In the genomic region with DNA sequence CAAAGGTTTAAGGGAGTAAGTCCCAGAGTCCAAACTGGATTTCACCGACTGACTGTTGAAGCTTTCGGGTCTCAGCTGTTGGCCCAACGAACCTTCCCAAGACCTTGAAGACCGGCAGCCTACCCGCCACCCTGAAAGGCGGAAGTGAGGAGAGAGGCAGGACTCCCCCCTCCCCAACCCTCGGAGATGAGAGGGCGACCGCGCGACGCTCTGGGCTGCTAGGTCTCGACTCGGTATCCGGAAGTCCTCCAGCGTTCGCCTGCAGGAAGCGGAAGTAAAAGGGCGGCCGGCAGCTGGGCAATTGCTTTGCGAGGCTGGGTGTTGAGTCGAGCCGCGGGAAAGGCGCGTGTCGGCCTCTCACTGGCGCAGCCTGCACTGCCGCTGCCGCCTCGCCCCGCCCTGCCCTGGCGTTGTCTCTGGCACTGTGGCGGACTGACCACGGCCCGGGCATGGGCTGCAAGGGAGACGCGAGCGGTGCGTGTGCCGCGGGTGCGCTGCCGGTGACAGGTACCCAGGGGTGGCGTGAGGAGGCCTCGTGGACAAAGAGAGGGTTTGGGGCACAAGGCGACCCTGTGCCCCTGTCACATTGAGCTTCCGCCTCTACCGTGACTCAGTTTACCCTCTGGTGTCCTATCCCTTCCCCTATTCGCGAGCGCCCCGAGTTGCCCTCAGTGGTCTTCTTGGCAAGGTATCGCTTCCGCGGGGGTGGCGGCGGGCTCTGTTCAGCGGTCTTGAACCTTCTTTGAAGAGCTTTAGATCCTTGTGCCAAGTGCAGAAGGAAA, we compare ENCODE assay signal across 8 cellular contexts. TPM values are rescaled to one million over a fixed set of nuclear protein-coding genes. Genes with fewer than 3 reads are reported as not detected.
A peak's percentile ranks its signal among the peaks of the same experiment; 100 is the strongest.
DNase-seq lines count a peak whose midpoint lies in the region; ATAC-seq and TF ChIP-seq lines count a peak whose summit lies in the region.

Gene UGGT1 (plus strand): TSS at position 292 of the 782 bp plus-strand sequence. CDS start 158 bp downstream, at position 450.

- peak within 1 kb of the TSS; percentile 69 for H2AK5ac ChIP-seq in IMR-90 (ENCODE audit: low read depth, low read length)

- no peak within 1 kb of the TSS for H2BK20ac ChIP-seq in IMR-90 (ENCODE audit: low read depth, low read length)

- TF ChIP-seq POLR2A in IMR-90 (IDR thresholded peaks at IDR 0.05; ENCODE audit: low read depth, low read length) = peak; percentile 97

- CTCF ChIA-PET in IMR-90 (lab: Yijun Ruan, JAX) = interaction anchor here (0.6 to 1.4 kb wide), 4 partner anchors 10 to 88 kb away, joined by 3 to 6 read pairs (median 4); no protein-coding TSS in a partner anchor

- TF ChIP-seq CTCF in IMR-90 (conservative IDR thresholded peaks at IDR 0.05; ENCODE audit: low read depth, low read length) = no peak
- TF ChIP-seq CTCF in epithelial cell of esophagus (IDR thresholded peaks at IDR 0.05; ENCODE audit: insufficient read depth, low read depth, low read length, missing control alignments) = no peak

- peak within 1 kb of the TSS; percentile 98 for H3K9ac ChIP-seq in IMR-90 (ENCODE audit: low read depth, low read length)

- H3K36me3 ChIP-seq in IMR-90 (ENCODE audit: control insufficient read depth, insufficient read depth, low read length) = peaks cover 2% of the 10 kb centered on the region; the same call in 1 of the 2 replicates

- peak within 1 kb of the TSS; percentile 96 for H2AK9ac ChIP-seq in IMR-90 (replicated peaks; ENCODE audit: low read depth, low read length, poor library complexity)

- H3K9me1 ChIP-seq in IMR-90 (ENCODE audit: insufficient read depth, low read length) = peaks cover 4% of the 10 kb centered on the region; the same call in 1 of the 2 replicates

- peak within 1 kb of the TSS; percentile 93 for H4K91ac ChIP-seq in IMR-90 (ENCODE audit: insufficient read depth, low read depth, low read length)

- dilution Hi-C loops in IMR-90 (cut with HindIII; ENCODE audit: low sequenced_read_pairs, unreplicated experiment) = no loop called here

- in situ Hi-C loops in IMR-90 (cut with MboI; ENCODE audit: low sequenced_read_pairs) = no loop called here

- peak within 1 kb of the TSS; percentile 91 for H3K18ac ChIP-seq in IMR-90 (ENCODE audit: low read depth, low read length)

- H2BK120ac ChIP-seq in IMR-90 (ENCODE audit: low read depth, low read length) = peak within 1 kb of the TSS; percentile 14; the same call in 1 of the 2 replicates

- H2BK5ac ChIP-seq in IMR-90 (ENCODE audit: low read depth, low read length, poor library complexity, severe bottlenecking) = peak within 1 kb of the TSS; percentile 81

- H3K4me2 ChIP-seq in IMR-90 (ENCODE audit: low read depth, low read length) = peak within 1 kb of the TSS; percentile 97

- H4K20me1 ChIP-seq in IMR-90 (ENCODE audit: insufficient read depth, low read length) = no peaks in the 10 kb centered on the region; the same call in 1 of the 2 replicates

- peak within 1 kb of the TSS; percentile 99 for H4K5ac ChIP-seq in IMR-90 (ENCODE audit: low read depth, low read length)

- H4K8ac ChIP-seq in IMR-90 (ENCODE audit: low read depth in 2 of 2, low read length in 2 of 2) = peak within 1 kb of the TSS; percentile 98

- H3K23ac ChIP-seq in IMR-90 (ENCODE audit: low read depth, low read length) = peak within 1 kb of the TSS; percentile 94

- peak; percentile 96 for ATAC-seq in GM21528 (IDR thresholded peaks at IDR 0.05; ENCODE audit: low FRiP score, unreplicated experiment)
- peak; percentile 98 for ATAC-seq in IMR-90 (ENCODE audit: low read depth)

- BruUV-seq in IMR-90 (replicated peaks; lab: Mats Ljungman, UMichigan) = no TSS peak

- intact Hi-C loops in IMR-90 (cut with micrococcal nuclease) = loop anchor here (1.0 kb wide), 2 partner anchors 28 to 63 kb away; partner anchors contain the start of gene SAP130

- DNase-seq in DMS 273 (lab: John Stamatoyannopoulos, UW; ENCODE audit: unreplicated experiment) = peak; percentile 99
- DNase-seq in IMR-90 = peak; percentile 96
- peak; percentile 98 for DNase-seq in OCI-M1 (lab: John Stamatoyannopoulos, UW)
- peak; percentile 89 for DNase-seq in activated T-cell treated with anti-CD3 and anti-CD28 coated beads for 24 hours (ENCODE audit: low read depth)
- DNase-seq in epithelial cell of esophagus (ENCODE audit: low read depth) = peak; percentile 98
- DNase-seq in stimulated activated CD8-positive, alpha-beta memory T cell treated with anti-CD3 and anti-CD28 coated beads, Interleukin-4, amount 100 ng/mL, for 1 hour (ENCODE audit: low read depth in 2 of 2, low spot score in 1 of 2) = peak; percentile 80 to 86

- H3K4ac ChIP-seq in IMR-90 (ENCODE audit: low read depth, low read length) = peak within 1 kb of the TSS; percentile 87

- no peaks in the 10 kb centered on the region for H3K27me3 ChIP-seq in IMR-90 (ENCODE audit: control insufficient read depth, insufficient read depth, low read length)
- H3K27me3 ChIP-seq in mononuclear cell (ENCODE audit: insufficient read depth, low read length) = no peaks in the 10 kb centered on the region

- peaks cover 22 to 38% of the 10 kb centered on the region in 2 experiments for H3K79me1 ChIP-seq in IMR-90 (ENCODE audit: low read depth in 1 of 2, low read length in 2 of 2)

- peak within 1 kb of the TSS; percentile 92 for H3K4me3 ChIP-seq in IMR-90 (ENCODE audit: insufficient read depth, low read depth, low read length)
- peak within 1 kb of the TSS; percentile 68 for H3K4me3 ChIP-seq in epithelial cell of esophagus (ENCODE audit: low read length)
- H3K4me3 ChIP-seq in mononuclear cell (ENCODE audit: low read length) = peak within 1 kb of the TSS; percentile 91

- no peak for TF ChIP-seq RAD21 in IMR-90 (IDR thresholded peaks at IDR 0.05; ENCODE audit: low read length)

- peak within 1 kb of the TSS; percentile 99 for H3K56ac ChIP-seq in IMR-90 (ENCODE audit: extremely low read depth, insufficient read depth, low read length)

- peak within 1 kb of the TSS; percentile 98 for H2AFZ ChIP-seq in IMR-90 (replicated peaks; ENCODE audit: low read length, poor library complexity)

- H3K14ac ChIP-seq in IMR-90 (replicated peaks; ENCODE audit: low read depth, low read length) = peak within 1 kb of the TSS; percentile 97

- H3K27ac ChIP-seq in IMR-90 (ENCODE audit: insufficient read depth, low read length) = peak within 1 kb of the TSS; percentile 94

- WGBS in IMR-90 (ENCODE audit: extremely low coverage in 2 of 2, insufficient read length in 1 of 2), 2 experiments = 0% methylated on average over 14 of the region's 59 CpGs; no CpG with 5 or more reads in 1 of the 2 experiments

- POLR2A ChIA-PET in IMR-90 (lab: Charles Lee; ENCODE audit: unreplicated experiment) = interaction anchor here (0.6 kb wide), 1 partner anchor 26 kb away, joined by 3 read pairs; no protein-coding TSS in a partner anchor

- no peak within 1 kb of the TSS for H2BK15ac ChIP-seq in IMR-90 (ENCODE audit: low read depth, low read length)

- H3K9me3 ChIP-seq in IMR-90 (ENCODE audit: control insufficient read depth, insufficient read depth, low read length) (no peaks in the 10 kb centered on the region), mononuclear cell (ENCODE audit: low read depth, low read length) (no peaks in the 10 kb centered on the region)

- H3K4me1 ChIP-seq in IMR-90 (ENCODE audit: control insufficient read depth, insufficient read depth, low read length) = no peaks in the 10 kb centered on the region
- peaks cover 34% of the 10 kb centered on the region for H3K4me1 ChIP-seq in mononuclear cell (ENCODE audit: insufficient read depth, low read length)

TF ChIP-seq in IMR-90, 13 proteins besides CTCF, POLR2A, EP300 and RAD21:
- 0 out of 2 replicates have a peak, but pooled peaks have one; percentile 2 for TF ChIP-seq CEBPB (IDR thresholded peaks at IDR 0.05; ENCODE audit: low read depth, low read length)
- TF ChIP-seq FOS (IDR thresholded peaks at IDR 0.05; ENCODE audit: low read depth, low read length) = no peak
- TF ChIP-seq, protein P1, sequence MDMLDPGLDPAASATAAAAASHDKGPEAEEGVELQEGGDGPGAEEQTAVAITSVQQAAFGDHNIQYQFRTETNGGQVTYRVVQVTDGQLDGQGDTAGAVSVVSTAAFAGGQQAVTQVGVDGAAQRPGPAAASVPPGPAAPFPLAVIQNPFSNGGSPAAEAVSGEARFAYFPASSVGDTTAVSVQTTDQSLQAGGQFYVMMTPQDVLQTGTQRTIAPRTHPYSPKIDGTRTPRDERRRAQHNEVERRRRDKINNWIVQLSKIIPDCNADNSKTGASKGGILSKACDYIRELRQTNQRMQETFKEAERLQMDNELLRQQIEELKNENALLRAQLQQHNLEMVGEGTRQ (IDR thresholded peaks at IDR 0.05; ENCODE audit: low read depth, low read length) = peak; percentile 30; the same call in 1 of the 2 replicates
- TF ChIP-seq MXI1 (IDR thresholded peaks at IDR 0.05; ENCODE audit: borderline replicate concordance, low read depth, low read length) = peak; percentile 92
- TF ChIP-seq, protein P2, sequence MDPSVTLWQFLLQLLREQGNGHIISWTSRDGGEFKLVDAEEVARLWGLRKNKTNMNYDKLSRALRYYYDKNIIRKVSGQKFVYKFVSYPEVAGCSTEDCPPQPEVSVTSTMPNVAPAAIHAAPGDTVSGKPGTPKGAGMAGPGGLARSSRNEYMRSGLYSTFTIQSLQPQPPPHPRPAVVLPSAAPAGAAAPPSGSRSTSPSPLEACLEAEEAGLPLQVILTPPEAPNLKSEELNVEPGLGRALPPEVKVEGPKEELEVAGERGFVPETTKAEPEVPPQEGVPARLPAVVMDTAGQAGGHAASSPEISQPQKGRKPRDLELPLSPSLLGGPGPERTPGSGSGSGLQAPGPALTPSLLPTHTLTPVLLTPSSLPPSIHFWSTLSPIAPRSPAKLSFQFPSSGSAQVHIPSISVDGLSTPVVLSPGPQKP (IDR thresholded peaks at IDR 0.05; ENCODE audit: borderline replicate concordance, low read depth, low read length) = 0 out of 2 replicates have a peak, but pooled peaks have one; percentile 31
- no peak for TF ChIP-seq NFE2L2 (IDR thresholded peaks at IDR 0.05; ENCODE audit: low read depth, low read length)
- 0 out of 2 replicates have a peak, but pooled peaks have one; percentile 30 for TF ChIP-seq CHD1 (IDR thresholded peaks at IDR 0.05; ENCODE audit: low read depth, low read length)
- no peak for TF ChIP-seq BHLHE40 (IDR thresholded peaks at IDR 0.05; ENCODE audit: low read depth, low read length)
- TF ChIP-seq MAZ (IDR thresholded peaks at IDR 0.05; ENCODE audit: borderline replicate concordance, low read depth, low read length) = peak; percentile 61; the same call in 1 of the 2 replicates

RNA-seq across cellular contexts. Expression of gene UGGT1, which starts in this region (rescaled TPM):
- 71.3 and 100.0 TPM in 2 replicates for total RNA-seq in IMR-90 (2012; rRNA removed)
- polyA plus RNA-seq in IMR-90 (2012; rRNA removed) = 23.0 and 26.1 TPM in 2 replicates
- 11.1 and 11.6 TPM in 2 replicates for polyA plus RNA-seq in IMR-90 (2012; cell fraction: cytosol; rRNA removed)
- 8.5 and 16.4 TPM in 2 replicates for polyA plus RNA-seq in IMR-90 (2012; cell fraction: nucleus; rRNA removed; ENCODE audit: low replicate concordance)
- total RNA-seq in mononuclear cell = 44.4 TPM

Comparison
In these comparisons a context has a peak if more than half of its experiments do, and no peak if none do; other contexts are left out.
1. Peak in every context shown above with its lines: DNase-seq, ATAC-seq, H3K4me3 ChIP-seq and H3K27ac ChIP-seq.